In the genomic region with DNA sequence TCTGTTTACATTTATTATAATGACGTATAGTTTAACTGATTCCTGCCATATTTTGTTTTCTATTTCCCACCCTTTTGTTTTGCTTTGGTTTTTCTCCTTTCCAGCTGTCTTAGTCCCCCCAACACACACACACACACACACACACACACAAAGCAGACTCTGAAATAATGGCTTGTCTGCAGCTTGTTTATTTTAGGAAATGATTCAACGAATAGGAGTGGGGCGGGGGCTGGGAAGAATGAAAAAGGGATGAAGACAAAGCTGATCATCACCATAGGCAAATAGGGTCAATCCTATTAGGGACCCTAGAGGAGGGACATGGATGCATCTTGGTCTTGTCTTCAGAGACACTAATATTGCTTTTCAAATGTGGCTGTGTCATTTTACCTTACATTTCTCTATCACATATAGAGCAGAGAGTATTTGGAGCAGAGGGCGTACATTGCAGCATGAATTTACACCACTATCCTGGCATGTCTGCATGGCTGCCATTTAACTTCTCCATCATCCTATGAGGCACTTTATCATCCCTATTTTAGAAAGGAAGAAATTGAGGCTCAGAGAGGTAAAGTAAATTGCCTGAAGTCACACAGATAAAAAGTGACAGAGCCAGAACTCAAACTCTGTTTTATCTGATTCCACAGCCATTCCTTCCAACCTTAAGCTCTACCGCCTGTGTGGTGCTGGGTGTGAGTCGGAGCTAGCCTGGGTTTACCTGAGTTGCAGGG, we compare ENCODE assay signal across 10 cellular contexts.
DNase-seq lines count a peak whose midpoint lies in the region; ATAC-seq and TF ChIP-seq lines count a peak whose summit lies in the region.
"Had no signal": no experiment of that assay in that cellular context is flagged by ENCODE, and none has a peak within 500 bp of the region (broad histone marks: within the 10 kb centered on the region; RNA-seq: fewer than 3 reads in every experiment).

No MANE protein-coding gene starts in this region.

- TSS peak; percentile 96 for BruUV-seq in Calu3 (replicated peaks; lab: Mats Ljungman, UMichigan)

- peaks cover 3% of the 10 kb centered on the region for H3K9me3 Mint-ChIP-seq in Calu3 (ENCODE audit: low read depth, unreplicated experiment)
- no peaks in the 10 kb centered on the region for H3K9me3 Mint-ChIP-seq in endothelial cell (ENCODE audit: unreplicated experiment)
- H3K9me3 Mint-ChIP-seq in nephron, result no peaks in the 10 kb centered on the region
- H3K9me3 Mint-ChIP-seq: activated T-helper 2 cell treated with anti-CD3 and anti-CD28 coated beads, Interferon-gamma antibody, Interleukin-2, Interleukin-4, amounts not matched to agents 10 μg/mL and 5 μg/mL and 100 μg/mL, durations not matched to agents 14 hours and 24 hours and 36 hours; neural crest cell had no signal

- DNase-seq in Calu3, result peak; percentile 51
- peak; percentile 36 for DNase-seq in NCI-H460 (ENCODE audit: extremely low read depth, low read depth)
- DNase-seq in endothelial cell (ENCODE audit: low spot score), result peak; percentile 46
- no peak for DNase-seq in vagina (ENCODE audit: extremely low spot score in 2 of 2)
- no peak for DNase-seq in head of caudate nucleus
- no peak for DNase-seq in AG08395 (ENCODE audit: low spot score)

- CTCF ChIA-PET in Calu3 (lab: Charles Lee), result interaction anchor here (0.6 to 3.3 kb wide), 24 partner anchors 8 to 499 kb away, joined by 3 to 24 read pairs (median 4); no protein-coding TSS in a partner anchor

- H3K4me3 ChIP-seq in vagina, result no peak overlapping the region

- no peak for TF ChIP-seq POLR2A in vagina (IDR thresholded peaks at IDR 0.05)

- H3K36me3 Mint-ChIP-seq in Calu3 (ENCODE audit: insufficient read depth, unreplicated experiment), result peaks cover 37% of the 10 kb centered on the region
- H3K36me3 Mint-ChIP-seq in endothelial cell (ENCODE audit: low read depth, unreplicated experiment), result no peaks in the 10 kb centered on the region
- H3K36me3 Mint-ChIP-seq in nephron (ENCODE audit: low read depth), result no peaks in the 10 kb centered on the region

- H3K4me3 Mint-ChIP-seq in Calu3 (ENCODE audit: low read depth, unreplicated experiment) (peak overlapping the region; percentile 57), endothelial cell (ENCODE audit: unreplicated experiment) (peak overlapping the region; percentile 12), nephron (peak overlapping the region in 1 of 3 experiments; percentile 38)
- H3K4me3 Mint-ChIP-seq: neural crest cell had no signal

- H3K4me1 Mint-ChIP-seq in Calu3 (ENCODE audit: low read depth, unreplicated experiment), result peaks cover 82% of the 10 kb centered on the region
- peaks cover 32% of the 10 kb centered on the region for H3K4me1 Mint-ChIP-seq in endothelial cell (ENCODE audit: unreplicated experiment)
- peaks cover 59% of the 10 kb centered on the region for H3K4me1 Mint-ChIP-seq in nephron

- H3K27me3 Mint-ChIP-seq in Calu3 (ENCODE audit: unreplicated experiment), result no peaks in the 10 kb centered on the region
- H3K27me3 Mint-ChIP-seq in endothelial cell (ENCODE audit: unreplicated experiment), result no peaks in the 10 kb centered on the region
- no peaks in the 10 kb centered on the region for H3K27me3 Mint-ChIP-seq in nephron (ENCODE audit: low read depth)

- H3K27ac Mint-ChIP-seq in Calu3 (ENCODE audit: unreplicated experiment) (peak overlapping the region; percentile 97), endothelial cell (ENCODE audit: unreplicated experiment) (peak overlapping the region; percentile 99), nephron (peak overlapping the region; percentile 83 to 94 (median 87))
- H3K27ac Mint-ChIP-seq: activated T-helper 2 cell treated with anti-CD3 and anti-CD28 coated beads, Interferon-gamma antibody, Interleukin-2, Interleukin-4, amounts not matched to agents 10 μg/mL and 5 μg/mL and 100 μg/mL, durations not matched to agents 14 hours and 24 hours and 36 hours had no signal

- peaks cover 33% of the 10 kb centered on the region for H3K4me1 ChIP-seq in vagina

- TF ChIP-seq CTCF in Calu3 (IDR thresholded peaks at IDR 0.05; ENCODE audit: unreplicated experiment) (no peak), endothelial cell (IDR thresholded peaks at IDR 0.05; ENCODE audit: unreplicated experiment) (no peak), nephron (IDR thresholded peaks at IDR 0.05; ENCODE audit: unreplicated experiment in 3 of 3) (no peak), vagina (IDR thresholded peaks at IDR 0.05) (no peak)

- H3K27me3 ChIP-seq in vagina, result no peaks in the 10 kb centered on the region

- no peaks in the 10 kb centered on the region for H3K36me3 ChIP-seq in vagina

- H3K27ac ChIP-seq in vagina, result no peak overlapping the region

- ATAC-seq in GM21825 (IDR thresholded peaks at IDR 0.05; ENCODE audit: unreplicated experiment), result no peak

- no peaks in the 10 kb centered on the region for H3K9me3 ChIP-seq in vagina

- intact Hi-C loops in Calu3 (cut with micrococcal nuclease; ENCODE audit: unreplicated experiment), result loop anchor here (5.0 kb wide), 2 partner anchors 42 to 122 kb away; no protein-coding TSS in a partner anchor
- intact Hi-C loops in vagina (cut with DNase I), result no loop called here
- intact Hi-C loops in head of caudate nucleus (cut with DNase I), result no loop called here

Comparison
In these comparisons a context has a peak if more than half of its experiments do, and no peak if none do; other contexts are left out.
1. DNase-seq: peak in Calu3 (single experiment), NCI-H460 (single experiment) and endothelial cell (single experiment); none in vagina (0 of 2), head of caudate nucleus (0 of 42) and AG08395 (single experiment).
2. Peak in every context shown above with its lines, with median percentiles within 50 percentile points of each other: H3K27ac Mint-ChIP-seq.